ENCODE assay signal across 7 cellular contexts in the genomic region with DNA sequence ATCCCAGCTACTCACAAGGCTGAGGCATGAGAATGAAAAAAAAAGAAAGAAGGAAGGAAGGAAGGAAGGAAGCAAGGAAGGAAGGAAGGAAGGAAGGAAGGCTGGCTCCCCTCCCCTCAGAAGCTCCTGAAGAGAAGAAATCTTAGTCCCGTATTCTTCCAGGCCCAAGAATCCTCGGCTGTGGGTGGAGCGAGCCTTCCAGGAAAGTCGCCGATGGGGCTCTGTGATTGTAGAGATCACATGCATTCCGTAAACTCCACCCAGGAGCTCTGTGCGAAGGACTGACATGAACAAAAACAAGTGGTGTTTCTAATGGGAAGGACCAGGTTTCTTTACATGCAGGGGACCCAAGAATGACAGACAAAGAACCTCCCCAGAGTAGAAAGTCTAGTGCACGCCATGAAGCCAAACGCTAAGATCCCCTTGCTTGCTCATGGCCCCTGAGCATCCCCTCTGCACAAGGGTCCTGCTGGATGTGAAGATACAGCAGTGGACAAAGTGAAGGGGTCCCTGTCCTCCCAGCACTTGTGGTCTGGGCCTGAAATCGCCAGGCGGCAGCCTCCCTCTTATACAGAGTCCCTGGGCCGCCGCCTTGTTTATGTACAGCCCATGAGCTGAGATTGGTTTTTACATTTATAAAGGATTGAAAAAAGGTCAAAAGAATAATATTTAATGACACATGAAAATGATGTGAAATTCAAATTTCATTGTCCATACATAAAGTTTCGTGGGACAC. TPM values are rescaled to one million over a fixed set of nuclear protein-coding genes. Genes with fewer than 3 reads are reported as not detected.
"Had no signal": no experiment of that assay in that cellular context is flagged by ENCODE, and none has a peak within 500 bp of the region (broad histone marks: within the 10 kb centered on the region; RNA-seq: fewer than 3 reads in every experiment).

No MANE protein-coding gene starts in this region.

- H3K4me3 ChIP-seq: GM23248, HAP-1 had no signal

- H3K36me3 ChIP-seq: HAP-1 had no signal

- H2AFZ ChIP-seq: GM23248 had no signal

- H3K9me3 ChIP-seq: HAP-1 had no signal

- DNase-seq: GM23248, GOT3, H7, IMR-90, KBM-7 had no signal

- H3K27ac ChIP-seq: GM23248 had no signal

- H3K9ac ChIP-seq: GM23248 had no signal

RNA-seq across cellular contexts. Expression of a gene that starts 25.2 kb away (rescaled TPM):
- total RNA-seq: GM23248, HT-29, IMR-90 had no signal
- polyA plus RNA-seq: GM23248, IMR-90 had no signal
